In the genomic region with DNA sequence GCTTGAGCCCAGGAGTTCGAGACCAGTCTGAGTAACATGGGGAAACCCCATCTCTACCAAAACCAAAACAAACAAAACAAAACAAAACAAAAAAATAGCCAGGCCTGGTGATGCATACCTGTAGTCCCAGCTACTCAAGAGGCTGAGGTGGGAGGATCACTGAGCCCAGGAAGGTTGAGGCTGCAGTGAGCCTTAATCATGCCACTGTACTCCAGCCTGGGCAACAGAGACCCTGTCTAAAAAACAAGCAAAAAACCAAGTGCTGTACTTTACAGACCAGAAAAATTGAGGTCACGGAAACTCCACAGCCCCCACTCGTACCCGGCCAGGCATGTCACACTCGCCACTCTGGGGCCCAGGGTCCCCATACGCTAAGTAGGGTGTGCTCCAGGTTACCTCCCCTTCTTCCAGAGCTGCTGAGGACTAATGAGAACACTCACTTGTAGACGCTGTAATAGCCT, we compare ENCODE assay signal across 8 cellular contexts. TPM values are rescaled to one million over a fixed set of nuclear protein-coding genes. Genes with fewer than 3 reads are reported as not detected.
DNase-seq lines count a peak whose midpoint lies in the region; ATAC-seq lines count a peak whose summit lies in the region.

No MANE protein-coding gene starts in this region.

- no peaks in the 10 kb centered on the region for H3K27me3 Mint-ChIP-seq in activated T-cell treated with anti-CD3 and anti-CD28 coated beads, Interleukin-2, amount 50 U/mL, for 72 hours (ENCODE audit: low read depth)

- peak overlapping the region; percentile 83 to 90 for H3K4me3 Mint-ChIP-seq in activated T-cell treated with anti-CD3 and anti-CD28 coated beads, Interleukin-2, amount 50 U/mL, for 72 hours

- H3K36me3 ChIP-seq in muscle layer of colon (ENCODE audit: insufficient read depth, low read length) = no peaks in the 10 kb centered on the region

- H3K27ac Mint-ChIP-seq in activated T-cell treated with anti-CD3 and anti-CD28 coated beads, Interleukin-2, amount 50 U/mL, for 72 hours = peak overlapping the region; percentile 93

- no peaks in the 10 kb centered on the region for H3K36me3 Mint-ChIP-seq in activated T-cell treated with anti-CD3 and anti-CD28 coated beads, Interleukin-2, amount 50 U/mL, for 72 hours (ENCODE audit: insufficient read depth in 2 of 2)

- peak overlapping the region; percentile 45 for H3K9ac ChIP-seq in muscle layer of colon (ENCODE audit: low read length)

- peak overlapping the region in 1 of 2 donors; percentile 57 for H3K4me3 ChIP-seq in muscle layer of colon (ENCODE audit: low read depth in 1 of 2, low read length in 2 of 2)

- ATAC-seq in GM18868 (IDR thresholded peaks at IDR 0.05; ENCODE audit: unreplicated experiment) = peak; percentile 40
- peak; percentile 33 for ATAC-seq in HG02981 (IDR thresholded peaks at IDR 0.05; ENCODE audit: unreplicated experiment)
- peak; percentile 69 to 74 for ATAC-seq in activated T-cell treated with anti-CD3 and anti-CD28 coated beads, Interleukin-2, amount 50 U/mL, for 72 hours (replicated peaks in 1 of 2)
- ATAC-seq in GM19328 (IDR thresholded peaks at IDR 0.05; ENCODE audit: unreplicated experiment) = no peak
- ATAC-seq in HG02840 (IDR thresholded peaks at IDR 0.05; ENCODE audit: low FRiP score, unreplicated experiment) = no peak

- no peaks in the 10 kb centered on the region for H3K9me3 Mint-ChIP-seq in activated T-cell treated with anti-CD3 and anti-CD28 coated beads, Interleukin-2, amount 50 U/mL, for 72 hours

- DNase-seq in activated T-cell treated with anti-CD3 and anti-CD28 coated beads, Interleukin-2, amount 50 U/mL, for 72 hours = peak; percentile 63 to 73
- DNase-seq in NCI-H2081 (lab: John Stamatoyannopoulos, UW) (no peak), UCSD-AML1 (lab: John Stamatoyannopoulos, UW; ENCODE audit: unreplicated experiment) (no peak)

- H3K4me1 ChIP-seq in muscle layer of colon (ENCODE audit: insufficient read depth, low read length) = peaks cover 74% of the 10 kb centered on the region

- peaks cover 72% of the 10 kb centered on the region for H3K4me1 Mint-ChIP-seq in activated T-cell treated with anti-CD3 and anti-CD28 coated beads, Interleukin-2, amount 50 U/mL, for 72 hours (ENCODE audit: low read depth)

- no peaks in the 10 kb centered on the region for H3K9me3 ChIP-seq in muscle layer of colon (ENCODE audit: low read length)

- peak overlapping the region; percentile 62 for H3K27ac ChIP-seq in muscle layer of colon (ENCODE audit: low read depth, low read length)

- H3K27me3 ChIP-seq in muscle layer of colon (ENCODE audit: control insufficient read depth in 1 of 2, insufficient read depth in 2 of 2, low read length in 2 of 2) = no peaks in the 10 kb centered on the region

RNA-seq across cellular contexts. Expression of a gene that starts 22.9 kb away (rescaled TPM):
- 10 to 100 TPM; 34.1 to 65.5 TPM for total RNA-seq in activated T-cell treated with anti-CD3 and anti-CD28 coated beads, Interleukin-2, amount 50 U/mL, for 72 hours

Comparison
In these comparisons a context has a peak if more than half of its experiments do, and no peak if none do; other contexts are left out.
1. ATAC-seq: peak in GM18868 (single experiment), HG02981 (single experiment) and activated T-cell treated with anti-CD3 and anti-CD28 coated beads, Interleukin-2, amount 50 U/mL, for 72 hours (2 of 2); none in GM19328 (single experiment) and HG02840 (single experiment).
2. DNase-seq: peak in activated T-cell treated with anti-CD3 and anti-CD28 coated beads, Interleukin-2, amount 50 U/mL, for 72 hours (2 of 2); none in NCI-H2081 (0 of 2) and UCSD-AML1 (single experiment).